Comparison of ENCODE assay signal across 11 cellular contexts in genomic region chr10:32077896-32078295, GRCh38. TPM values are rescaled to one million over a fixed set of nuclear protein-coding genes. Genes with fewer than 3 reads are reported as not detected.
A peak's percentile ranks its signal among the peaks of the same experiment; 100 is the strongest.
DNase-seq lines count a peak whose midpoint lies in the region; ATAC-seq, FAIRE-seq and TF ChIP-seq lines count a peak whose summit lies in the region.
"Had no signal": no experiment of that assay in that cellular context is flagged by ENCODE, and none has a peak within 500 bp of the region (broad histone marks: within the 10 kb centered on the region; RNA-seq: fewer than 3 reads in every experiment).

No MANE protein-coding gene starts in this region.

- H3K4me3 Mint-ChIP-seq in astrocyte (ENCODE audit: unreplicated experiment): no peak overlapping the region
- no peak overlapping the region for H3K4me3 Mint-ChIP-seq in CD14-positive monocyte
- H3K4me3 Mint-ChIP-seq: activated CD8-positive, alpha-beta T cell treated with anti-CD3 and anti-CD28 coated beads for 36 hours; naive B cell had no signal

- H3K9ac ChIP-seq in astrocyte (ENCODE audit: low read length): no peak overlapping the region
- H3K9ac ChIP-seq in smooth muscle cell (ENCODE audit: low read depth): no peak overlapping the region

- no peak overlapping the region for H3K27ac ChIP-seq in astrocyte (ENCODE audit: low read depth, low read length)
- H3K27ac ChIP-seq in smooth muscle cell (ENCODE audit: low read depth): peak overlapping the region; percentile 46

- H3K27me3 Mint-ChIP-seq in astrocyte (ENCODE audit: low read depth, unreplicated experiment) (no peaks in the 10 kb centered on the region), CD14-positive monocyte (ENCODE audit: low read depth in 3 of 3) (peaks cover 0 to 7% (median 0%) of the 10 kb centered on the region in 3 donors)
- H3K27me3 Mint-ChIP-seq: activated CD8-positive, alpha-beta T cell treated with anti-CD3 and anti-CD28 coated beads for 36 hours had no signal

- no peaks in the 10 kb centered on the region for H3K36me3 ChIP-seq in astrocyte (ENCODE audit: insufficient read depth, low read length)
- H3K36me3 ChIP-seq in smooth muscle cell (ENCODE audit: low read depth): no peaks in the 10 kb centered on the region

- intact Hi-C loops in left ventricle myocardium superior (cut with micrococcal nuclease) (no loop called here), CD14-positive monocyte (cut with micrococcal nuclease) (no loop called here)

- FAIRE-seq in astrocyte (lab: Jason Lieb, UNC): peak; percentile 74

- WGBS in smooth muscle cell (ENCODE audit: low lambda C conversion rate): 8% methylated on average over 4 of the region's 4 CpGs

- H4K20me1 ChIP-seq in astrocyte (ENCODE audit: insufficient read depth, low read length): no peaks in the 10 kb centered on the region
- no peaks in the 10 kb centered on the region for H4K20me1 ChIP-seq in smooth muscle cell (ENCODE audit: low read depth)

- H3K9me3 Mint-ChIP-seq in astrocyte (ENCODE audit: unreplicated experiment) (no peaks in the 10 kb centered on the region), CD14-positive monocyte (no peaks in the 10 kb centered on the region)
- H3K9me3 Mint-ChIP-seq: activated CD8-positive, alpha-beta T cell treated with anti-CD3 and anti-CD28 coated beads for 36 hours; naive B cell had no signal

- H3K79me2 ChIP-seq in astrocyte (ENCODE audit: insufficient read depth, low read length): no peaks in the 10 kb centered on the region
- no peaks in the 10 kb centered on the region for H3K79me2 ChIP-seq in smooth muscle cell (ENCODE audit: low read depth)

- H3K36me3 Mint-ChIP-seq in astrocyte (ENCODE audit: low read depth, unreplicated experiment) (no peaks in the 10 kb centered on the region), CD14-positive monocyte (no peaks in the 10 kb centered on the region)
- H3K36me3 Mint-ChIP-seq: naive B cell had no signal

- ATAC-seq in left ventricle myocardium superior: peak; percentile 63
- no peak for ATAC-seq in HG03460 (IDR thresholded peaks at IDR 0.05; ENCODE audit: unreplicated experiment)
- ATAC-seq: activated CD8-positive, alpha-beta T cell treated with anti-CD3 and anti-CD28 coated beads for 36 hours had no signal

- H3K4me2 ChIP-seq in astrocyte (ENCODE audit: low read length) (peak overlapping the region; percentile 18), smooth muscle cell (peak overlapping the region; percentile 22)

- DNase-seq in HS-27A (ENCODE audit: low read depth) (peak; percentile 45), astrocyte (ENCODE audit: low read depth) (peak; percentile 66), left ventricle myocardium superior (peak; percentile 39), smooth muscle cell (lab: John Stamatoyannopoulos, UW; ENCODE audit: unreplicated experiment) (peak; percentile 9), CD14-positive monocyte (ENCODE audit: low spot score) (no peak), CD1c-positive myeloid dendritic cell (ENCODE audit: extremely low spot score) (no peak)
- DNase-seq in activated CD4-positive, CD25-positive, alpha-beta regulatory T cell treated with anti-CD3 and anti-CD28 coated beads, Interleukin-2, amount 50 U/mL, for 72 hours: no peak
- DNase-seq: activated CD8-positive, alpha-beta T cell treated with anti-CD3 and anti-CD28 coated beads for 36 hours; naive B cell; NCI-H2171 treated with DMSO at 0.1 percent for 48 hours had no signal

- no peaks in the 10 kb centered on the region for H3K9me3 ChIP-seq in astrocyte (ENCODE audit: insufficient read depth, low read depth, low read length)
- H3K9me3 ChIP-seq in smooth muscle cell (replicated peaks; ENCODE audit: low read depth): no peaks in the 10 kb centered on the region

- H3K4me1 Mint-ChIP-seq in astrocyte (ENCODE audit: low read depth, unreplicated experiment) (peaks cover 13% of the 10 kb centered on the region), CD14-positive monocyte (no peaks in the 10 kb centered on the region)
- H3K4me1 Mint-ChIP-seq: naive B cell had no signal

- TF ChIP-seq CTCF in astrocyte (IDR thresholded peaks at IDR 0.05; ENCODE audit: insufficient read depth, low read depth, low read length) (no peak), smooth muscle cell (IDR thresholded peaks at IDR 0.05; ENCODE audit: borderline replicate concordance, insufficient read depth, poor library complexity, severe bottlenecking) (no peak), CD14-positive monocyte (IDR thresholded peaks at IDR 0.05) (no peak)

- H3F3A ChIP-seq in smooth muscle cell (ENCODE audit: low read depth): no peaks in the 10 kb centered on the region

- H2AFZ ChIP-seq in astrocyte (ENCODE audit: low read depth, low read length): no peak overlapping the region
- H2AFZ ChIP-seq in smooth muscle cell (ENCODE audit: low read depth): peak overlapping the region; percentile 20

- no peaks in the 10 kb centered on the region for H3K27me3 ChIP-seq in astrocyte (ENCODE audit: insufficient read depth, low read length)
- H3K27me3 ChIP-seq in smooth muscle cell (ENCODE audit: low read depth): no peaks in the 10 kb centered on the region

- no peak overlapping the region for H3K4me3 ChIP-seq in astrocyte (ENCODE audit: insufficient read depth, low read depth, low read length)
- no peak overlapping the region for H3K4me3 ChIP-seq in smooth muscle cell

- H3K4me1 ChIP-seq in astrocyte (ENCODE audit: insufficient read depth, low read length) (peaks cover 7% of the 10 kb centered on the region), smooth muscle cell (ENCODE audit: low read depth) (no peaks in the 10 kb centered on the region)

- H3K27ac Mint-ChIP-seq in astrocyte (ENCODE audit: unreplicated experiment) (peak overlapping the region; percentile 63), CD14-positive monocyte (no peak overlapping the region)
- H3K27ac Mint-ChIP-seq: activated CD8-positive, alpha-beta T cell treated with anti-CD3 and anti-CD28 coated beads for 36 hours; naive B cell had no signal

RNA-seq across cellular contexts. Expression of gene KIF5B, which starts 21.7 kb away (rescaled TPM):
- total RNA-seq in astrocyte (160 and 170 TPM in 2 replicates), left ventricle myocardium superior (139 TPM), smooth muscle cell (164 and 198 TPM in 2 replicates)
- polyA plus RNA-seq in smooth muscle cell (74.2 and 82.2 TPM in 2 replicates), CD14-positive monocyte (10 to 100 TPM; 18.9 to 32.9 TPM)

Comparison
In these comparisons a context has a peak if more than half of its experiments do, and no peak if none do; other contexts are left out.
1. DNase-seq: peak in HS-27A (single experiment), astrocyte (single experiment), left ventricle myocardium superior (single experiment) and smooth muscle cell (single experiment); none in CD14-positive monocyte (single experiment), activated CD4-positive, CD25-positive, alpha-beta regulatory T cell treated with anti-CD3 and anti-CD28 coated beads, Interleukin-2, amount 50 U/mL, for 72 hours (single experiment) and CD1c-positive myeloid dendritic cell (single experiment).